10 cellular contexts compared by ENCODE assay signal in the genomic region with DNA sequence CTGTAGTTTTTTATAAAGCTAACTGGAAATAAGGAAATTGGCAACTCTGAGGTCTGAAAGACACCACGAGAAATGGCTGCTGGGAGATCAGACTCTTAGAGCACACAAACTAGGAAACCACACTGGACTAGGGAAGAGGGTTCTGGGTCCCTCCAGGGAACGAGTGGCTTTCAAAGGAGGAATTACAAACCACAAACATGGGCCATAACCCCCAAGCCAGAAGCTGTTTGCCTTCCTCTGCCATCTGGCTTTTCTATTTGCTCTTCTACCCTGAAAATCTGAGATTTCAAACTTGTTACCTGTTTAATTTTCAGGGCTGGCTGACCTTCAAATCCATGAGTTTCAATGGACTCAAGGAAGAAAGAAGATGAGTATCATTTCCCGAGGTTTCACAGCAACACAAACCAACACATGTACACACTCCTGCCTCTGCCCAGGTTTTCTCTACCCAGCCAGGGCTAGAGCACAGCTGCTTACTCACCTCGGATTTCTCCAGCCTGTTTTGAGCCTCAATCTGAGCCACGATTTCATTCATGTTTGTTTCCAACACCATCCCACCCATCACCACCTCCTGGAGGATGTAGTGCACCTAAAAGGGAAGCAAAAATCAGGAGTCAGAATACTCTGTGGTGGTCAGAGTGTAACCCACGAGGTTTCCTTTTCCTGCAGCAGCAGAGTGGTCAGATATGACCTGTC. TPM values are rescaled to one million over a fixed set of nuclear protein-coding genes. Genes with fewer than 3 reads are reported as not detected.
A peak's percentile ranks its signal among the peaks of the same experiment; 100 is the strongest.
DNase-seq lines count a peak whose midpoint lies in the region; ATAC-seq and TF ChIP-seq lines count a peak whose summit lies in the region.
"Had no signal": no experiment of that assay in that cellular context is flagged by ENCODE, and none has a peak within 500 bp of the region (broad histone marks: within the 10 kb centered on the region; RNA-seq: fewer than 3 reads in every experiment).

No MANE protein-coding gene starts in this region.

- intact Hi-C loops in left ventricle myocardium superior (cut with micrococcal nuclease) = no loop called here

- peak; percentile 44 for ATAC-seq in left ventricle myocardium superior
- ATAC-seq in GM21367 (IDR thresholded peaks at IDR 0.05; ENCODE audit: unreplicated experiment) = no peak

- no peak for TF ChIP-seq CTCF in HL-60 (IDR thresholded peaks at IDR 0.05; ENCODE audit: insufficient read depth, low read length)

- DNase-seq in HL-60 (ENCODE audit: low read depth in 1 of 2, low spot score in 1 of 2) = peak in 1 of 2 experiments; percentile 72
- peak; percentile 83 for DNase-seq in amniotic epithelial cell (ENCODE audit: low read depth)
- DNase-seq in left ventricle myocardium superior = no peak
- DNase-seq in substantia nigra (lab: John Stamatoyannopoulos, UW) = no peak
- DNase-seq in iPS-NIHi7 (ENCODE audit: extremely low spot score) = no peak
- no peak for DNase-seq in NCI-H2171 treated with DMSO at 0.1 percent for 48 hours (lab: John Stamatoyannopoulos, UW)
- no peak for DNase-seq in activated CD4-positive, alpha-beta T cell treated with anti-CD3 and anti-CD28 coated beads, Interleukin-2, amount 50 U/mL, for 48 hours
- DNase-seq: NCI-H2171 had no signal

- H3K4me3 ChIP-seq in HL-60 (replicated peaks; ENCODE audit: insufficient read depth, low read length) = no peak overlapping the region

- H3K27me3 ChIP-seq in HL-60 (ENCODE audit: insufficient read depth, poor library complexity, severe bottlenecking) = no peaks in the 10 kb centered on the region

- H3K27ac ChIP-seq in HL-60 (replicated peaks) = peak overlapping the region; percentile 51
- H3K27ac ChIP-seq in substantia nigra (ENCODE audit: low read depth, low read length, poor library complexity, severe bottlenecking) = peak overlapping the region; percentile 23
- H3K27ac ChIP-seq: parathyroid adenoma had no signal

RNA-seq across cellular contexts. Expression of gene ANPEP, which starts 22.6 kb away (rescaled TPM):
- 7.7 TPM for total RNA-seq in left ventricle myocardium superior

RNA-seq across cellular contexts. Expression of gene AP3S2, which starts 56.5 kb away (rescaled TPM):
- 46.6 TPM for total RNA-seq in left ventricle myocardium superior
